ENCODE assay signal across 1 cellular context in genomic region chr11:1763796-1764661, GRCh38.
TF ChIP-seq lines count a peak whose summit lies in the region.

CTSD (minus strand) TSS chr11:1763927; CDS start chr11:1763859, 68 bp downstream.

TF ChIP-seq in IMR-90, 13 proteins besides CTCF, POLR2A, EP300 and RAD21:
- TF ChIP-seq USF2 (IDR thresholded peaks at IDR 0.05; ENCODE audit: low read depth, low read length) (peak; percentile 98), ELK1 (IDR thresholded peaks at IDR 0.05; ENCODE audit: borderline replicate concordance, low read depth, low read length) (no peak), BHLHE40 (IDR thresholded peaks at IDR 0.05; ENCODE audit: low read depth, low read length) (peak; percentile 62), CEBPB (IDR thresholded peaks at IDR 0.05; ENCODE audit: low read depth, low read length) (no peak), FOS (IDR thresholded peaks at IDR 0.05; ENCODE audit: low read depth, low read length) (peak; percentile 29), NFE2L2 (IDR thresholded peaks at IDR 0.05; ENCODE audit: low read depth, low read length) (0 out of 2 replicates have a peak, but pooled peaks have one; percentile 16), MAZ (IDR thresholded peaks at IDR 0.05; ENCODE audit: borderline replicate concordance, low read depth, low read length) (peak; percentile 59; the same call in 1 of the 2 replicates), CHD1 (IDR thresholded peaks at IDR 0.05; ENCODE audit: low read depth, low read length) (no peak), MAFK (IDR thresholded peaks at IDR 0.05; ENCODE audit: low read depth, low read length) (no peak), RCOR1 (IDR thresholded peaks at IDR 0.05; ENCODE audit: insufficient replicate concordance, low read length) (no peak), MXI1 (IDR thresholded peaks at IDR 0.05; ENCODE audit: borderline replicate concordance, low read depth, low read length) (peak; percentile 71; the same call in 1 of the 2 replicates)
